ENCODE assay signal across 9 cellular contexts in genomic region chr4:7842384-7843279, GRCh38.
DNase-seq lines count a peak whose midpoint lies in the region; ATAC-seq and TF ChIP-seq lines count a peak whose summit lies in the region.
"Had no signal": no experiment of that assay in that cellular context is flagged by ENCODE, and none has a peak within 500 bp of the region (broad histone marks: within the 10 kb centered on the region; RNA-seq: fewer than 3 reads in every experiment).

No MANE protein-coding gene starts in this region.

- H3K36me3 ChIP-seq in RWPE2 (ENCODE audit: low read depth): peaks cover 61% of the 10 kb centered on the region

- ATAC-seq in RWPE2 (ENCODE audit: low read depth): peak; percentile 78
- ATAC-seq in GM18868 (IDR thresholded peaks at IDR 0.05; ENCODE audit: unreplicated experiment): no peak

- POLR2A ChIA-PET in AG04449 (lab: Yijun Ruan, JAX): interaction anchor here (0.6 to 3.7 kb wide), 13 partner anchors 14 to 98 kb away, joined by 3 to 19 read pairs (median 5); partner anchors contain the start of gene AFAP1

- DNase-seq in AG04449 (ENCODE audit: low read depth, low spot score) (peak; percentile 97), RWPE2 (ENCODE audit: low spot score) (peak; percentile 81), fibroblast of mammary gland (ENCODE audit: low read depth) (peak; percentile 99), non-pigmented ciliary epithelial cell (ENCODE audit: low read depth) (peak; percentile 97), NCI-H524 treated with DMSO at 0.1 percent for 48 hours (lab: John Stamatoyannopoulos, UW) (no peak), NCI-H748 treated with DMSO at 0.1 percent for 48 hours (lab: John Stamatoyannopoulos, UW) (no peak), T-helper 1 cell (no peak)
- DNase-seq: activated T-cell treated with anti-CD3 and anti-CD28 coated beads, Interleukin-2, amount 50 U/mL, for 1 hour had no signal

- no peak for TF ChIP-seq CTCF in AG04449 (IDR thresholded peaks at IDR 0.05; ENCODE audit: insufficient read depth, low read length, missing control alignments)
- no peak for TF ChIP-seq CTCF in RWPE2 (IDR thresholded peaks at IDR 0.05; ENCODE audit: poor library complexity, severe bottlenecking)
- TF ChIP-seq CTCF in fibroblast of mammary gland (conservative IDR thresholded peaks at IDR 0.05; ENCODE audit: control insufficient read depth, insufficient read depth, low read depth, low read length): no peak

- no peaks in the 10 kb centered on the region for H3K9me3 ChIP-seq in RWPE2 (ENCODE audit: severe bottlenecking)

- no peaks in the 10 kb centered on the region for H3K27me3 ChIP-seq in RWPE2 (ENCODE audit: insufficient read depth, poor library complexity, severe bottlenecking)

- CTCF ChIA-PET in AG04449 (lab: Yijun Ruan, JAX): interaction anchor here (0.6 to 5.8 kb wide), 10 partner anchors 12 to 145 kb away, joined by 3 to 33 read pairs (median 6); no protein-coding TSS in a partner anchor

- peak overlapping the region; percentile 100 for H3K27ac ChIP-seq in RWPE2 (ENCODE audit: poor library complexity, severe bottlenecking)

- H3K4me1 ChIP-seq in RWPE2 (ENCODE audit: insufficient read depth, poor library complexity, severe bottlenecking): peaks cover 53% of the 10 kb centered on the region

- H3K4me3 ChIP-seq in AG04449 (ENCODE audit: low read depth, low read length) (peak overlapping the region; percentile 20; the same call in 1 of the 2 replicates), RWPE2 (ENCODE audit: severe bottlenecking) (no peak overlapping the region), fibroblast of mammary gland (ENCODE audit: control insufficient read depth, low read depth, low read length) (peak overlapping the region; percentile 20)

Comparison
In these comparisons a context has a peak if more than half of its experiments do, and no peak if none do; other contexts are left out.
1. DNase-seq: peak in AG04449 (single experiment), RWPE2 (single experiment), fibroblast of mammary gland (single experiment) and non-pigmented ciliary epithelial cell (single experiment); none in NCI-H524 treated with DMSO at 0.1 percent for 48 hours (single experiment), NCI-H748 treated with DMSO at 0.1 percent for 48 hours (single experiment) and T-helper 1 cell (0 of 5).